In the genomic region with DNA sequence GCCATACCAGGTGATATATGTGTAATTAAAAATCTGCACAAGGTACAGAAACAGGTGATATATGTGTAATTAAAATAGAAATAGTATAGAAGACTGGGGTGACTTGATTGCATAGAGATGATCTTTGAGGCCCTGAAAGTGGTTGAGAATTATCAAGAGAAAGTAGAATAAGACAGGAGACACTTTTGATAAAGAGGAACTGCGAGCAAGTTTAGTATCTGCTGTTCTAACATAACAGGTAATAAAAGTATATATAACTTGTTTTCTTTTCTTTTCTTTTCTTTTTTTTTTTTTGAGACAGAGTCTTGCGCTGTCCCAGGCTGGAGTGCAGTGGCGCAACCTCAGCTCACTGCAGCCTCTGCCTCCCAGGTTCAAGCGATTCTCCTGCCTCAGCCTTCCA, we compare ENCODE assay signal across 10 cellular contexts.
"Had no signal": no experiment of that assay in that cellular context is flagged by ENCODE, and none has a peak within 500 bp of the region (broad histone marks: within the 10 kb centered on the region; RNA-seq: fewer than 3 reads in every experiment).

No MANE protein-coding gene starts in this region.

- H3K36me3 ChIP-seq: heart left ventricle, sigmoid colon, thoracic aorta had no signal

- H3K4me3 ChIP-seq: heart left ventricle, sigmoid colon, thoracic aorta had no signal

- H3K4me3 Mint-ChIP-seq: activated naive CD4-positive, alpha-beta T cell treated with anti-CD3 and anti-CD28 coated beads for 36 hours; endodermal cell had no signal

- DNase-seq: activated CD4-positive, CD25-positive, alpha-beta regulatory T cell treated with anti-CD3 and anti-CD28 coated beads, Interleukin-2, amount 50 U/mL, for 72 hours; activated naive CD4-positive, alpha-beta T cell treated with anti-CD3 and anti-CD28 coated beads for 36 hours; activated T-cell treated with anti-CD3 and anti-CD28 coated beads for 4 hours; endodermal cell; heart left ventricle; sigmoid colon; stimulated activated CD4-positive, alpha-beta T cell treated with anti-CD3 and anti-CD28 coated beads, Interleukin-1b, Interleukin-23, amount 100 ng/mL, for 48 hours; T-helper 9 cell had no signal

- H3K27ac ChIP-seq: heart left ventricle, sigmoid colon, thoracic aorta had no signal

- H3K9me3 ChIP-seq: sigmoid colon had no signal

- H3K27me3 ChIP-seq: heart left ventricle, sigmoid colon had no signal

- ATAC-seq: heart left ventricle had no signal

- H3K9me3 Mint-ChIP-seq: endodermal cell had no signal

- H3K27ac Mint-ChIP-seq: activated naive CD4-positive, alpha-beta T cell treated with anti-CD3 and anti-CD28 coated beads for 36 hours; activated T-helper 2 cell treated with anti-CD3 and anti-CD28 coated beads, Interferon-gamma antibody, Interleukin-2, Interleukin-4, amounts not matched to agents 10 μg/mL and 5 μg/mL and 100 μg/mL, durations not matched to agents 14 hours and 24 hours and 36 hours; endodermal cell had no signal
